1 cellular context compared by ENCODE assay signal in the genomic region with DNA sequence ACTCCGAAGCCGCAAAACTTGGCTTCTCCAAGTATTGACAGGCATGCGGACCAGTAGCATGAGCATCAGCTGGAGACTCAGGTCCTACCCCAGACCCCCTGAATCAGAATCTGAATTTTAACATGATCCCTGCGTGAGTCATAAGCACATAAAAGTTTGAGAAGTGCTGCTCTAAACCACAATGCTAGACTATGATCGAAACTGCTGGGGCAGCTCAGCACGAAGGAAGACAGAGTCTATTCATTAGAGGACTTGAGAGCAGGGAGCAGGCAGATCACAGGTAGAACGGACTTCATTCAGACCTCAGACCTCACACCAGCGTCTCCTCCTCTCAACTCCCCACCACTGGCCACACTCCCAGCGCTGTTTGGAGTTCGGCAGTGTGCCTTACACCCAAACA.
TF ChIP-seq lines count a peak whose summit lies in the region.

No MANE protein-coding gene starts in this region.

TF ChIP-seq in HCT116, 20 proteins besides CTCF, POLR2A, EP300 and RAD21 (continued from another document):
- TF ChIP-seq, protein P1, sequence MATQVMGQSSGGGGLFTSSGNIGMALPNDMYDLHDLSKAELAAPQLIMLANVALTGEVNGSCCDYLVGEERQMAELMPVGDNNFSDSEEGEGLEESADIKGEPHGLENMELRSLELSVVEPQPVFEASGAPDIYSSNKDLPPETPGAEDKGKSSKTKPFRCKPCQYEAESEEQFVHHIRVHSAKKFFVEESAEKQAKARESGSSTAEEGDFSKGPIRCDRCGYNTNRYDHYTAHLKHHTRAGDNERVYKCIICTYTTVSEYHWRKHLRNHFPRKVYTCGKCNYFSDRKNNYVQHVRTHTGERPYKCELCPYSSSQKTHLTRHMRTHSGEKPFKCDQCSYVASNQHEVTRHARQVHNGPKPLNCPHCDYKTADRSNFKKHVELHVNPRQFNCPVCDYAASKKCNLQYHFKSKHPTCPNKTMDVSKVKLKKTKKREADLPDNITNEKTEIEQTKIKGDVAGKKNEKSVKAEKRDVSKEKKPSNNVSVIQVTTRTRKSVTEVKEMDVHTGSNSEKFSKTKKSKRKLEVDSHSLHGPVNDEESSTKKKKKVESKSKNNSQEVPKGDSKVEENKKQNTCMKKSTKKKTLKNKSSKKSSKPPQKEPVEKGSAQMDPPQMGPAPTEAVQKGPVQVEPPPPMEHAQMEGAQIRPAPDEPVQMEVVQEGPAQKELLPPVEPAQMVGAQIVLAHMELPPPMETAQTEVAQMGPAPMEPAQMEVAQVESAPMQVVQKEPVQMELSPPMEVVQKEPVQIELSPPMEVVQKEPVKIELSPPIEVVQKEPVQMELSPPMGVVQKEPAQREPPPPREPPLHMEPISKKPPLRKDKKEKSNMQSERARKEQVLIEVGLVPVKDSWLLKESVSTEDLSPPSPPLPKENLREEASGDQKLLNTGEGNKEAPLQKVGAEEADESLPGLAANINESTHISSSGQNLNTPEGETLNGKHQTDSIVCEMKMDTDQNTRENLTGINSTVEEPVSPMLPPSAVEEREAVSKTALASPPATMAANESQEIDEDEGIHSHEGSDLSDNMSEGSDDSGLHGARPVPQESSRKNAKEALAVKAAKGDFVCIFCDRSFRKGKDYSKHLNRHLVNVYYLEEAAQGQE (IDR thresholded peaks at IDR 0.05; ENCODE audit: low read depth) = no peak
- no peak for TF ChIP-seq SP1 (IDR thresholded peaks at IDR 0.05; ENCODE audit: low read depth)
- no peak for TF ChIP-seq JUND (IDR thresholded peaks at IDR 0.05)
- TF ChIP-seq, protein P2, sequence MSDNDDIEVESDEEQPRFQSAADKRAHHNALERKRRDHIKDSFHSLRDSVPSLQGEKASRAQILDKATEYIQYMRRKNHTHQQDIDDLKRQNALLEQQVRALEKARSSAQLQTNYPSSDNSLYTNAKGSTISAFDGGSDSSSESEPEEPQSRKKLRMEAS (IDR thresholded peaks at IDR 0.05) = no peak
- no peak for TF ChIP-seq FOSL1 (IDR thresholded peaks at IDR 0.05; ENCODE audit: low read depth)
- no peak for TF ChIP-seq POLR2AphosphoS5 (IDR thresholded peaks at IDR 0.05; ENCODE audit: low read depth, low read length)
TF ChIP-seq in HCT116: peak in this region for 0.
